1 cellular context compared by ENCODE assay signal in the genomic region with DNA sequence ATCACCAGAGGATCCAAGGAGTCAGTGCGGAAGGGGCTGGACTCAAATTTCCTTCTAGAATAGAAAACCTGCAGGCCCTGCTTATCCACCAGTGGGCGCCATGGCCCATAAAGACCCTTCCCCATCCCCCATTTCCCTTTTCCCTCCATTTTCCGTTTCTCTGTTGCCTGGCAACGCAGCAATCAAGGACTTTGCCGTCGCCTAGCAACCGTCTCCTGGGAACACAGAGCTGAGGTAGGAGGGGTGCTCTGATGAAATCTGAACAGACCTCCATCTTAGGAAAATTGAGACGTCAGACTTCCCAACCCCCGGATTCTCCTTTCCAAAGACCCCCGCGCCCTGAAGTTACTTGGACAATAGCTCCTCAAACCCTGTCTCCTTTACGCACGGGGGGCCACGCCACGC.
TF ChIP-seq lines count a peak whose summit lies in the region.

No MANE protein-coding gene starts in this region.

TF ChIP-seq in H1, 55 proteins besides CTCF, POLR2A, EP300 and RAD21:
- no peak for TF ChIP-seq GABPA (IDR thresholded peaks at IDR 0.05; ENCODE audit: borderline replicate concordance, insufficient read depth, low read length)
- TF ChIP-seq TCF12 (IDR thresholded peaks at IDR 0.05; ENCODE audit: low read depth, low read length) = no peak
- no peak for TF ChIP-seq EZH2 (IDR thresholded peaks at IDR 0.05; ENCODE audit: low read depth, low read length, severe bottlenecking)
- no peak for TF ChIP-seq KDM5A (IDR thresholded peaks at IDR 0.05; ENCODE audit: low read length)
- TF ChIP-seq, protein P1, sequence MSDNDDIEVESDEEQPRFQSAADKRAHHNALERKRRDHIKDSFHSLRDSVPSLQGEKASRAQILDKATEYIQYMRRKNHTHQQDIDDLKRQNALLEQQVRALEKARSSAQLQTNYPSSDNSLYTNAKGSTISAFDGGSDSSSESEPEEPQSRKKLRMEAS (IDR thresholded peaks at IDR 0.05) = no peak
- TF ChIP-seq TAF1 (IDR thresholded peaks at IDR 0.05; ENCODE audit: low read depth, low read length) = no peak
- no peak for TF ChIP-seq HDAC2 (IDR thresholded peaks at IDR 0.05; ENCODE audit: borderline replicate concordance in 1 of 2, low read depth in 2 of 2, low read length in 2 of 2)
- TF ChIP-seq GTF2F1 (IDR thresholded peaks at IDR 0.05; ENCODE audit: borderline replicate concordance, low read depth, low read length) = no peak
- no peak for TF ChIP-seq CHD1 (IDR thresholded peaks at IDR 0.05; ENCODE audit: low read depth, low read length)
- no peak for TF ChIP-seq SIRT6 (IDR thresholded peaks at IDR 0.05; ENCODE audit: low read length)
- peak; percentile 25 for TF ChIP-seq ASH2L (IDR thresholded peaks at IDR 0.05; ENCODE audit: low read length)
- TF ChIP-seq TAF7 (optimal IDR thresholded peaks at IDR 0.05; ENCODE audit: borderline replicate concordance, low read depth, low read length) = no peak
- TF ChIP-seq POLR2AphosphoS5 (IDR thresholded peaks at IDR 0.05; ENCODE audit: low read depth, low read length) = no peak
- TF ChIP-seq PHF8 (conservative IDR thresholded peaks at IDR 0.05; ENCODE audit: low read depth, low read length) = no peak
- TF ChIP-seq MAFK (IDR thresholded peaks at IDR 0.05; ENCODE audit: low read depth, low read length) = no peak
- TF ChIP-seq KDM4A (IDR thresholded peaks at IDR 0.05; ENCODE audit: low read depth, low read length, severe bottlenecking) = no peak
- TF ChIP-seq ZNF274 (IDR thresholded peaks at IDR 0.05; ENCODE audit: borderline replicate concordance, extremely low read depth, low read length) = no peak
- TF ChIP-seq, protein P2, sequence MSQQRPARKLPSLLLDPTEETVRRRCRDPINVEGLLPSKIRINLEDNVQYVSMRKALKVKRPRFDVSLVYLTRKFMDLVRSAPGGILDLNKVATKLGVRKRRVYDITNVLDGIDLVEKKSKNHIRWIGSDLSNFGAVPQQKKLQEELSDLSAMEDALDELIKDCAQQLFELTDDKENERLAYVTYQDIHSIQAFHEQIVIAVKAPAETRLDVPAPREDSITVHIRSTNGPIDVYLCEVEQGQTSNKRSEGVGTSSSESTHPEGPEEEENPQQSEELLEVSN (IDR thresholded peaks at IDR 0.05) = peak; percentile 88
- peak; percentile 92 for TF ChIP-seq SP1 (IDR thresholded peaks at IDR 0.05; ENCODE audit: low read depth, low read length)
- TF ChIP-seq CBX5 (IDR thresholded peaks at IDR 0.05; ENCODE audit: low read depth, low read length) = no peak
- TF ChIP-seq CTBP2 (IDR thresholded peaks at IDR 0.05; ENCODE audit: borderline replicate concordance, insufficient read depth, insufficient read length, low read length) = no peak
- no peak for TF ChIP-seq FOSL1 (IDR thresholded peaks at IDR 0.05; ENCODE audit: insufficient read depth, low read depth, low read length)
- no peak for TF ChIP-seq RXRA (IDR thresholded peaks at IDR 0.05; ENCODE audit: insufficient read depth, low read depth, low read length)
- no peak for TF ChIP-seq EGR1 (IDR thresholded peaks at IDR 0.05; ENCODE audit: borderline replicate concordance, low read depth, low read length)
- no peak for TF ChIP-seq SUZ12 (IDR thresholded peaks at IDR 0.05; ENCODE audit: low read length)
- no peak for TF ChIP-seq CBX8 (IDR thresholded peaks at IDR 0.05; ENCODE audit: borderline replicate concordance, low read depth, low read length)
- TF ChIP-seq SRF (IDR thresholded peaks at IDR 0.05; ENCODE audit: low read depth, low read length) = peak; percentile 21; the same call in 1 of the 2 replicates
- TF ChIP-seq CHD7 (IDR thresholded peaks at IDR 0.05; ENCODE audit: insufficient replicate concordance, low read length) = no peak
- TF ChIP-seq ATF3 (IDR thresholded peaks at IDR 0.05; ENCODE audit: insufficient read depth, low read depth, low read length) = 0 out of 2 replicates have a peak, but pooled peaks have one; percentile 41
- no peak for TF ChIP-seq POU5F1 (IDR thresholded peaks at IDR 0.05; ENCODE audit: low read depth, low read length)
- no peak for TF ChIP-seq HDAC6 (IDR thresholded peaks at IDR 0.05; ENCODE audit: low read depth, low read length)
- TF ChIP-seq SP2 (IDR thresholded peaks at IDR 0.05; ENCODE audit: low read length) = no peak
- TF ChIP-seq SP4 (IDR thresholded peaks at IDR 0.05; ENCODE audit: low read length) = peak; percentile 82
- no peak for TF ChIP-seq JUN (IDR thresholded peaks at IDR 0.05; ENCODE audit: low read depth, low read length)
- TF ChIP-seq TBP (IDR thresholded peaks at IDR 0.05; ENCODE audit: low read depth, low read length) = no peak
- TF ChIP-seq NANOG (IDR thresholded peaks at IDR 0.05; ENCODE audit: insufficient read depth, low read depth, low read length, poor library complexity, severe bottlenecking) = peak; percentile 91
- TF ChIP-seq KDM1A (IDR thresholded peaks at IDR 0.05; ENCODE audit: borderline replicate concordance, low read length) = no peak
- TF ChIP-seq USF2 (IDR thresholded peaks at IDR 0.05; ENCODE audit: low read length) = no peak
- peak; percentile 78 for TF ChIP-seq CHD2 (IDR thresholded peaks at IDR 0.05; ENCODE audit: low read length)
- TF ChIP-seq YY1 (IDR thresholded peaks at IDR 0.05; ENCODE audit: low read depth, low read length) = peak; percentile 91
- TF ChIP-seq BRCA1 (IDR thresholded peaks at IDR 0.05; ENCODE audit: low read depth, low read length) = no peak
- TF ChIP-seq SIN3A (conservative IDR thresholded peaks at IDR 0.05 in 1 of 2, IDR thresholded peaks at IDR 0.05 in 1 of 2; ENCODE audit: low read depth in 1 of 2, low read length in 2 of 2) = peak; percentile 67 to 96; a peak in 2 of 4 replicates
- TF ChIP-seq RBBP5 (IDR thresholded peaks at IDR 0.05; ENCODE audit: borderline replicate concordance, low read depth, low read length) = no peak
- TF ChIP-seq BACH1 (IDR thresholded peaks at IDR 0.05; ENCODE audit: low read length) = no peak
- TF ChIP-seq RFX5 (IDR thresholded peaks at IDR 0.05; ENCODE audit: borderline replicate concordance, low read depth, low read length) = no peak
- TF ChIP-seq RNF2 (IDR thresholded peaks at IDR 0.05; ENCODE audit: borderline replicate concordance, low read depth, low read length, missing control alignments, poor library complexity, severe bottlenecking) = no peak
- TF ChIP-seq, protein P3, sequence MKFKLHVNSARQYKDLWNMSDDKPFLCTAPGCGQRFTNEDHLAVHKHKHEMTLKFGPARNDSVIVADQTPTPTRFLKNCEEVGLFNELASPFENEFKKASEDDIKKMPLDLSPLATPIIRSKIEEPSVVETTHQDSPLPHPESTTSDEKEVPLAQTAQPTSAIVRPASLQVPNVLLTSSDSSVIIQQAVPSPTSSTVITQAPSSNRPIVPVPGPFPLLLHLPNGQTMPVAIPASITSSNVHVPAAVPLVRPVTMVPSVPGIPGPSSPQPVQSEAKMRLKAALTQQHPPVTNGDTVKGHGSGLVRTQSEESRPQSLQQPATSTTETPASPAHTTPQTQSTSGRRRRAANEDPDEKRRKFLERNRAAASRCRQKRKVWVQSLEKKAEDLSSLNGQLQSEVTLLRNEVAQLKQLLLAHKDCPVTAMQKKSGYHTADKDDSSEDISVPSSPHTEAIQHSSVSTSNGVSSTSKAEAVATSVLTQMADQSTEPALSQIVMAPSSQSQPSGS (IDR thresholded peaks at IDR 0.05; ENCODE audit: low read length) = peak; percentile 86; the same call in 1 of the 2 replicates
- TF ChIP-seq SAP30 (IDR thresholded peaks at IDR 0.05; ENCODE audit: insufficient read depth, insufficient replicate concordance, low read length) = peak; percentile 39
- no peak for TF ChIP-seq SIX5 (IDR thresholded peaks at IDR 0.05; ENCODE audit: low read depth, low read length)
- no peak; the same call in 1 of the 2 replicates for TF ChIP-seq CREB1 (IDR thresholded peaks at IDR 0.05)
- TF ChIP-seq NRF1 (IDR thresholded peaks at IDR 0.05; ENCODE audit: low read depth, low read length) = no peak
- TF ChIP-seq TEAD4 (IDR thresholded peaks at IDR 0.05; ENCODE audit: low read depth, low read length) = no peak
- 0 out of 2 replicates have a peak, but pooled peaks have one; percentile 51 for TF ChIP-seq CEBPB (IDR thresholded peaks at IDR 0.05; ENCODE audit: low read depth, low read length)
- no peak for TF ChIP-seq BCL11A (IDR thresholded peaks at IDR 0.05; ENCODE audit: low read depth in 2 of 2, low read length in 2 of 2)
- TF ChIP-seq JUND (IDR thresholded peaks at IDR 0.05; ENCODE audit: low read length) = no peak
